ENCODE assay signal across 18 cellular contexts in the genomic region with DNA sequence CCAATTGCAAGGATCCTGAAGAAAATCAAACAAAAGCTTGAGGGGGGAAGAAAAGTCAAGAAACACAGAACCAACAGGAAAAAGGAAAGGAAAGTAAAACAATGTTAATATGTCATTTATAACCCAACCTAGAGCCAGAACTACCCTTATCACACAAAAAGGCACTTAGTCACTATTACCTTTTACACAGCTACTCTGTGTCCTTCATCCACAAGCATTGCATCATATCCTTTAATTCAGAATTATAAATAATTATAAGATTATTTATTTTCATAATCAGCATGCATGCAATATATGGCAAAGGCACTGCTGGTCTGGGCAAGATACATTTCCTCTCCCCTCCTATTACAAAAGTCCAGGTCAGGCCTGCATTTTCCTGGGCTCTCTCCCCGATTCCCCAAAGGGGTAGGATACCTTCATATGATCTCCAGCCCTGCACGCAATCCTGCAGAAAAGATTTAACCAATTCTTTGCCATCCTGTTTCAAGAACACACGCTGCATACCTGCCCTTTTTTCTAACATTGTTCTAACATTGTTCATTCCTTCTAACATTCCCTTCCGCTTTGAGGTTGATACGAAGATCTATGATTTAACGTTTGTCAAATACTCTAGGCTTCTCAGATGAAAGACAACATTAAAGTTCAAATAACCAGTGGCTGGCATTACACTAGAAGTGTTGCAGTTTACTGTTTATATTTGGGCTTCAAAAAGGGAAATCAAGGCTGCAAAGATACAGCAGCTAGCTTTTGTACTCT. TPM values are rescaled to one million over a fixed set of nuclear protein-coding genes. Genes with fewer than 3 reads are reported as not detected.
DNase-seq lines count a peak whose midpoint lies in the region; ATAC-seq and TF ChIP-seq lines count a peak whose summit lies in the region.
"Had no signal": no experiment of that assay in that cellular context is flagged by ENCODE, and none has a peak within 500 bp of the region (broad histone marks: within the 10 kb centered on the region; RNA-seq: fewer than 3 reads in every experiment).

No MANE protein-coding gene starts in this region.

- no peaks in the 10 kb centered on the region; the same call in 1 of the 2 replicates for H3K36me3 ChIP-seq in Panc1 (ENCODE audit: control insufficient read depth, insufficient read depth, low read length)
- H3K36me3 ChIP-seq in mucosa of stomach (ENCODE audit: control insufficient read depth, insufficient read depth, low read length), result no peaks in the 10 kb centered on the region
- no peaks in the 10 kb centered on the region for H3K36me3 ChIP-seq in vagina
- H3K36me3 ChIP-seq: WERI-Rb-1 had no signal

- H3K27me3 ChIP-seq in Panc1 (ENCODE audit: control insufficient read depth, insufficient read depth, low read length) (no peaks in the 10 kb centered on the region), mucosa of stomach (ENCODE audit: control insufficient read depth, insufficient read depth, low read length) (no peaks in the 10 kb centered on the region), vagina (no peaks in the 10 kb centered on the region)
- H3K27me3 ChIP-seq: testis had no signal

- no peak for TF ChIP-seq POLR2A in vagina (IDR thresholded peaks at IDR 0.05)

- POLR2A ChIA-PET in Panc1 (lab: Charles Lee), result interaction anchor here (0.7 kb wide), 1 partner anchor 52 kb away, joined by 5 read pairs; no protein-coding TSS in a partner anchor

- no peak for DNase-seq in Panc1 (ENCODE audit: low read depth, low spot score)
- DNase-seq in epithelial cell of esophagus (ENCODE audit: low read depth), result no peak
- no peak for DNase-seq in vagina (ENCODE audit: extremely low spot score in 2 of 2)
- no peak for DNase-seq in CD1c-positive myeloid dendritic cell (ENCODE audit: extremely low spot score)
- no peak for DNase-seq in GM19238 (ENCODE audit: insufficient read length, low spot score)
- no peak for DNase-seq in DMS 273 (lab: John Stamatoyannopoulos, UW; ENCODE audit: unreplicated experiment)
- DNase-seq: activated CD8-positive, alpha-beta memory T cell treated with anti-CD3 and anti-CD28 coated beads for 24 hours; amygdala; hippocampal formation; naive B cell; NCI-H187 treated with DMSO at 0.1 percent for 48 hours; NCI-H510A; OCI-M1; testis; WERI-Rb-1 had no signal

- in situ Hi-C loops in Panc1 (cut with HindIII; ENCODE audit: low pct_unique_long_range_greater_than_20kb, low sequenced_read_pairs), result no loop called here

- H3K4me3 ChIP-seq in Panc1 (ENCODE audit: low read depth in 2 of 2, low read length in 2 of 2) (peak overlapping the region; percentile 91 to 92), epithelial cell of esophagus (ENCODE audit: low read length) (peak overlapping the region; percentile 83), mucosa of stomach (ENCODE audit: low read length) (no peak overlapping the region), vagina (no peak overlapping the region)
- H3K4me3 ChIP-seq: GM12878, testis had no signal

- TF ChIP-seq CTCF in Panc1 (IDR thresholded peaks at IDR 0.05) (no peak), epithelial cell of esophagus (IDR thresholded peaks at IDR 0.05; ENCODE audit: insufficient read depth, low read depth, low read length, missing control alignments) (no peak), vagina (IDR thresholded peaks at IDR 0.05) (no peak)

- intact Hi-C loops in Panc1 (cut with micrococcal nuclease; ENCODE audit: unreplicated experiment) (loop anchor here (5.0 kb wide), 1 partner anchor 35 kb away; no protein-coding TSS in a partner anchor), vagina (cut with DNase I) (no loop called here)

- peak overlapping the region; percentile 93 for H3K27ac ChIP-seq in Panc1 (ENCODE audit: low read length)
- H3K27ac ChIP-seq in vagina, result peak overlapping the region; percentile 2
- H3K27ac ChIP-seq: testis, WERI-Rb-1 had no signal

- H3K4me1 ChIP-seq in Panc1 (ENCODE audit: control insufficient read depth, insufficient read depth, low read length), result peaks cover 64% of the 10 kb centered on the region
- H3K4me1 ChIP-seq in mucosa of stomach (ENCODE audit: control insufficient read depth, insufficient read depth, low read length), result peaks cover 29% of the 10 kb centered on the region
- peaks cover 53% of the 10 kb centered on the region for H3K4me1 ChIP-seq in vagina

- no TSS peak for BruUV-seq in Panc1 (replicated peaks; lab: Mats Ljungman, UMichigan)

- ATAC-seq in Panc1, result no peak
- ATAC-seq: GM12878, left lobe of liver had no signal

- CTCF ChIA-PET in Panc1 (lab: Charles Lee), result interaction anchor here (0.6 kb wide), 1 partner anchor 74 kb away, joined by 3 read pairs; no protein-coding TSS in a partner anchor

- peak overlapping the region; percentile 23 for H3K9ac ChIP-seq in mucosa of stomach (ENCODE audit: low read length)

- no peaks in the 10 kb centered on the region for H3K9me3 ChIP-seq in Panc1 (ENCODE audit: control insufficient read depth, insufficient read depth, low read depth, low read length)
- no peaks in the 10 kb centered on the region for H3K9me3 ChIP-seq in mucosa of stomach (ENCODE audit: control insufficient read depth, low read length)
- H3K9me3 ChIP-seq in vagina, result no peaks in the 10 kb centered on the region
- H3K9me3 ChIP-seq: testis had no signal

RNA-seq across cellular contexts. Expression of a gene that starts 4.3 kb away (rescaled TPM):
- total RNA-seq in Panc1 (2021; ENCODE audit: unreplicated experiment), result 209 TPM
- polyA plus RNA-seq in Panc1 (2012; ENCODE audit: insufficient read length), result 50.0 TPM
- total RNA-seq in vagina, result 24.3 TPM

RNA-seq across cellular contexts. Expression of a gene that starts 55.9 kb away (rescaled TPM):
- 156 TPM for total RNA-seq in Panc1 (2021; ENCODE audit: unreplicated experiment)
- 31.3 TPM for polyA plus RNA-seq in Panc1 (2012; ENCODE audit: insufficient read length)
- 6.4 TPM for total RNA-seq in vagina

Comparison
In these comparisons a context has a peak if more than half of its experiments do, and no peak if none do; other contexts are left out.
1. H3K4me3 ChIP-seq: peak in Panc1 (2 of 2) and epithelial cell of esophagus (single experiment); none in mucosa of stomach (single experiment) and vagina (0 of 2).
2. RNA of a gene that starts 55.9 kb away (total RNA-seq): 156 TPM in Panc1 (single experiment); 6.4 TPM in vagina (single experiment); every median in the first group is over 10 times any median in the second.